In the genomic region with DNA sequence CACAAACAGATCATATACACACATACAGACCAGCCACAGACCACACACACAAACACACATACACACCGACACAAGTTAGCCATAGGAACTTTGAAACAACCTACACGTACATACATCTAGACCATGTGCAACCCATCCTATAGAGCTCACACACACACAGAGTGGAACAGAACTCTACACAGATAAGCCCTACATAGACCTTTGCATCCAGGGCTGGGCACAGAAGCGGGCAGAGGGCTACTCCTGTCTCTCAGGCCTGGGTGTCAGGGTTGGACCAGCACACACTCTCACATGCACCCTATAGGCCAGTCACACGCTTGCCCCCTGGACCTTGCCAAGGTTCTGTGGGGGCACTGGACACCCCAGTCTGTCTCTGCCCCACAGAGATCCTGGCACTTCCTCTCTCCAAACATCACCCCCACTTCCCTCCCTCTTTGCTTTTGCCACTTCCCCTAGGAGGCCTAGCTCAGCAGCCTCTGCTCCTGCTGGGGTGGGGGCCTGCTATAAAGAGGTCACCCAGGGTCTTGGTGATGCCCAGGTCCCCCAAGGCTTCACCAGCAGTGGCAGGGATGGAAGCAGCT, we compare ENCODE assay signal across 10 cellular contexts. TPM values are rescaled to one million over a fixed set of nuclear protein-coding genes. Genes with fewer than 3 reads are reported as not detected.
A peak's percentile ranks its signal among the peaks of the same experiment; 100 is the strongest.
DNase-seq lines count a peak whose midpoint lies in the region; ATAC-seq and TF ChIP-seq lines count a peak whose summit lies in the region.
"Had no signal": no experiment of that assay in that cellular context is flagged by ENCODE, and none has a peak within 500 bp of the region (broad histone marks: within the 10 kb centered on the region; RNA-seq: fewer than 3 reads in every experiment).

No MANE protein-coding gene starts in this region.

- H3K36me3 ChIP-seq in GM06990 (ENCODE audit: control insufficient read depth, insufficient read depth, low read length) (no peaks in the 10 kb centered on the region), OCI-LY3 (replicated peaks; ENCODE audit: low read depth, low read length) (no peaks in the 10 kb centered on the region), fibroblast of lung (ENCODE audit: control insufficient read depth, insufficient read depth, low read length) (no peaks in the 10 kb centered on the region), skeletal muscle tissue (ENCODE audit: control insufficient read depth in 3 of 3, insufficient read depth in 3 of 3, low read length in 3 of 3) (no peaks in the 10 kb centered on the region)

- H2AFZ ChIP-seq in OCI-LY3 (ENCODE audit: low read depth, low read length) (no peak overlapping the region), fibroblast of lung (ENCODE audit: low read length) (no peak overlapping the region)

- peak overlapping the region; percentile 99 for H3K4me2 ChIP-seq in OCI-LY3 (ENCODE audit: low read length)
- H3K4me2 ChIP-seq in fibroblast of lung (ENCODE audit: extremely low read depth, insufficient read depth, low read length), result no peak overlapping the region

- H3K9ac ChIP-seq in OCI-LY3 (ENCODE audit: low read length), result peak overlapping the region; percentile 85
- no peak overlapping the region for H3K9ac ChIP-seq in fibroblast of lung (ENCODE audit: insufficient read depth, low read length)
- H3K9ac ChIP-seq in skeletal muscle tissue (ENCODE audit: low read depth in 1 of 3, low read length in 3 of 3), result peak overlapping the region; percentile 46 to 74 (median 47)

- TF ChIP-seq CTCF in GM06990 (IDR thresholded peaks at IDR 0.05; ENCODE audit: insufficient read depth, low read length, poor library complexity, severe bottlenecking), result no peak
- TF ChIP-seq CTCF in OCI-LY3 (IDR thresholded peaks at IDR 0.05; ENCODE audit: low read depth, low read length), result no peak
- TF ChIP-seq CTCF in fibroblast of lung (conservative IDR thresholded peaks at IDR 0.05 in 1 of 2, IDR thresholded peaks at IDR 0.05 in 1 of 2; ENCODE audit: low read depth in 1 of 2, low read length in 2 of 2), result no peak

- H3K4me3 ChIP-seq in GM06990 (replicated peaks; ENCODE audit: low read depth, low read length), result no peak overlapping the region
- H3K4me3 ChIP-seq in OCI-LY3 (ENCODE audit: low read length), result peak overlapping the region; percentile 1; the same call in 1 of the 2 replicates
- H3K4me3 ChIP-seq in fibroblast of lung (replicated peaks in 1 of 4; ENCODE audit: control extremely low read depth in 1 of 4, insufficient read depth in 1 of 4, low read depth in 3 of 4, low read length in 4 of 4), result no peak overlapping the region
- H3K4me3 ChIP-seq in skeletal muscle tissue (ENCODE audit: low read length in 3 of 3), result peak overlapping the region in 1 of 3 donors; percentile 8

- ATAC-seq in HG03045 (IDR thresholded peaks at IDR 0.05; ENCODE audit: unreplicated experiment) (no peak), GM19035 (IDR thresholded peaks at IDR 0.05; ENCODE audit: unreplicated experiment) (no peak)

- peaks cover 10% of the 10 kb centered on the region for H3K79me2 ChIP-seq in OCI-LY3 (ENCODE audit: low read length)
- no peaks in the 10 kb centered on the region for H3K79me2 ChIP-seq in fibroblast of lung (ENCODE audit: control insufficient read depth, insufficient read depth, low read length)

- no peaks in the 10 kb centered on the region for H3K9me3 ChIP-seq in OCI-LY3 (ENCODE audit: insufficient read depth, low read length)
- H3K9me3 ChIP-seq in fibroblast of lung (ENCODE audit: control insufficient read depth, insufficient read depth, low read depth, low read length), result no peaks in the 10 kb centered on the region
- no peaks in the 10 kb centered on the region for H3K9me3 ChIP-seq in skeletal muscle tissue (ENCODE audit: control insufficient read depth in 3 of 3, low read length in 3 of 3)

- DNase-seq in GM06990 (ENCODE audit: extremely low read depth, insufficient read length) (peak; percentile 47), fibroblast of lung (ENCODE audit: low read depth in 2 of 2) (no peak), NK-92 (lab: John Stamatoyannopoulos, UW; ENCODE audit: unreplicated experiment) (no peak)
- DNase-seq in activated CD4-positive, CD25-positive, alpha-beta regulatory T cell treated with anti-CD3 and anti-CD28 coated beads, Interleukin-2, amount 50 U/mL, for 72 hours, result no peak
- DNase-seq: NCI-H82 had no signal

- H4K20me1 ChIP-seq in OCI-LY3 (ENCODE audit: insufficient read depth, low read length) (no peaks in the 10 kb centered on the region), fibroblast of lung (ENCODE audit: control insufficient read depth, extremely low read depth, insufficient read depth, low read length) (no peaks in the 10 kb centered on the region)

- H3K4me1 ChIP-seq in OCI-LY3 (ENCODE audit: low read length) (peaks cover 75% of the 10 kb centered on the region), fibroblast of lung (ENCODE audit: control insufficient read depth, extremely low read depth, insufficient read depth, low read length) (peaks cover 40% of the 10 kb centered on the region), skeletal muscle tissue (ENCODE audit: control insufficient read depth in 3 of 3, insufficient read depth in 3 of 3, low read length in 3 of 3) (peaks cover 59 to 70% (median 68%) of the 10 kb centered on the region in 3 donors)

- H3K27me3 ChIP-seq in GM06990 (replicated peaks; ENCODE audit: control insufficient read depth, insufficient read depth, low read length) (no peaks in the 10 kb centered on the region), OCI-LY3 (ENCODE audit: low read depth, low read length) (no peaks in the 10 kb centered on the region), fibroblast of lung (ENCODE audit: control insufficient read depth, insufficient read depth, low read length) (no peaks in the 10 kb centered on the region), skeletal muscle tissue (ENCODE audit: control insufficient read depth in 3 of 3, insufficient read depth in 3 of 3, low read length in 3 of 3) (no peaks in the 10 kb centered on the region)

- H3K27ac ChIP-seq in OCI-LY3 (ENCODE audit: low read length) (peak overlapping the region; percentile 93), fibroblast of lung (ENCODE audit: insufficient read depth, low read length) (peak overlapping the region; percentile 34), skeletal muscle tissue (ENCODE audit: low read depth, low read length) (peak overlapping the region; percentile 99)

RNA-seq across cellular contexts. Expression of a gene that starts 5.8 kb away (rescaled TPM):
- total RNA-seq in fibroblast of lung (108 and 118 TPM in 2 replicates), skeletal muscle tissue (31.3 TPM)
- polyA plus RNA-seq in fibroblast of lung, result 20.2 and 93.3 TPM in 2 replicates
- polyA plus RNA-seq in fibroblast of lung (2012), result 42.3 and 166 TPM in 2 replicates
- 11.2 and 12.8 TPM in 2 replicates for polyA minus RNA-seq in fibroblast of lung (ENCODE audit: low replicate concordance)

RNA-seq across cellular contexts. Expression of a gene that starts 10.2 kb away (rescaled TPM):
- 16.4 and 26.6 TPM in 2 replicates for total RNA-seq in fibroblast of lung
- 6.6 TPM in 2 replicates for polyA plus RNA-seq in fibroblast of lung
- 9.9 and 10.9 TPM in 2 replicates for polyA plus RNA-seq in fibroblast of lung (2012)
- 4.9 and 6.9 TPM in 2 replicates for polyA minus RNA-seq in fibroblast of lung (ENCODE audit: low replicate concordance)
- 13.6 TPM for total RNA-seq in skeletal muscle tissue

RNA-seq across cellular contexts. Expression of a gene that starts 16.1 kb away (rescaled TPM):
- total RNA-seq in fibroblast of lung (166 and 228 TPM in 2 replicates), skeletal muscle tissue (207 TPM)
- 186 and 294 TPM in 2 replicates for polyA plus RNA-seq in fibroblast of lung
- polyA plus RNA-seq in fibroblast of lung (2012), result 216 and 316 TPM in 2 replicates
- polyA minus RNA-seq in fibroblast of lung (ENCODE audit: low replicate concordance), result 512 and 667 TPM in 2 replicates

RNA-seq across cellular contexts. Expression of a gene that starts 16.3 kb away (rescaled TPM):
- total RNA-seq in fibroblast of lung (0.51 TPM in 1 of 2 replicates, not detected in the other), skeletal muscle tissue (not detected)
- polyA plus RNA-seq in fibroblast of lung, result 2.8 TPM in 1 of 2 replicates, not detected in the other
- 6.9 and 25.0 TPM in 2 replicates for polyA plus RNA-seq in fibroblast of lung (2012)
- polyA minus RNA-seq in fibroblast of lung (ENCODE audit: low replicate concordance), result 4.7 and 18.1 TPM in 2 replicates
- total RNA-seq: glomerular endothelial cell had no signal

RNA-seq across cellular contexts. Expression of a gene that starts 20.9 kb away (rescaled TPM):
- total RNA-seq in fibroblast of lung, result 3.1 and 8.9 TPM in 2 replicates
- 14.3 and 51.3 TPM in 2 replicates for polyA plus RNA-seq in fibroblast of lung
- polyA plus RNA-seq in fibroblast of lung (2012), result 9.5 and 31.1 TPM in 2 replicates
- 3.1 and 26.3 TPM in 2 replicates for polyA minus RNA-seq in fibroblast of lung (ENCODE audit: low replicate concordance)
- total RNA-seq in skeletal muscle tissue, result 5.7 TPM

Comparison
In these comparisons a context has a peak if more than half of its experiments do, and no peak if none do; other contexts are left out.
1. H3K27ac ChIP-seq: peak in every context shown above with its lines; median percentile 99 in skeletal muscle tissue; 93 in OCI-LY3; 34 in fibroblast of lung.